Comparison of ENCODE assay signal across 5 cellular contexts in the genomic region with DNA sequence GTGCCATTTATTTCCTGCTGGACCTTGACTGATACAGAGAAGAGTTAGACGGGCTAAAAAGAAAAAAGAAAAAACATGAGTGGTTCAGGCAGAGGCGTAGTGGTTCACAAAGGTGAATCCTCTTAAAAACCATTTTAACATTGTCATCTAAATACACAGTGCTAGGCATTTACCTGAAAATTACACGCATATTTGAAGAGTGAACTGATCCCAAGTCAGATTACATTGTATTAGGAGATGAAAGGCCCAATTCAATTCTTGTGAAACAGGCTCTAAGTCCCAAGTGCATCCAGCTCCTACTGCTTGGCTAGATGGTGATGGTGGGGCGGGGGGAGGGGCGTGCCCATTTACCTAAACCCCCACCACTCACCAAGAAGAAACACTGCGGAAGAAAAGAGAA.
"Had no signal": no experiment of that assay in that cellular context is flagged by ENCODE, and none has a peak within 500 bp of the region (broad histone marks: within the 10 kb centered on the region; RNA-seq: fewer than 3 reads in every experiment).

No MANE protein-coding gene starts in this region.

- H3K27ac ChIP-seq: HL-60 had no signal

- ATAC-seq: K562 had no signal

- H3K4me3 ChIP-seq: K562 had no signal

- FAIRE-seq: HTR-8/SVneo, K562 had no signal

- DNase-seq: KBM-7, KG1 had no signal
